In genomic region chr13:113980489-113981064, GRCh38 we compare ENCODE assay signal across 14 cellular contexts. TPM values are rescaled to one million over a fixed set of nuclear protein-coding genes. Genes with fewer than 3 reads are reported as not detected.
A peak's percentile ranks its signal among the peaks of the same experiment; 100 is the strongest.
DNase-seq lines count a peak whose midpoint lies in the region; ATAC-seq and TF ChIP-seq lines count a peak whose summit lies in the region.
"Had no signal": no experiment of that assay in that cellular context is flagged by ENCODE, and none has a peak within 500 bp of the region (broad histone marks: within the 10 kb centered on the region; RNA-seq: fewer than 3 reads in every experiment).

No MANE protein-coding gene starts in this region.

- peaks cover 8 to 10% of the 10 kb centered on the region in 2 experiments for H3K4me1 ChIP-seq in trophoblast cell (ENCODE audit: control insufficient read depth in 1 of 2, insufficient read depth in 2 of 2, low read length in 2 of 2)
- H3K4me1 ChIP-seq: psoas muscle had no signal

- TF ChIP-seq CTCF in glutamatergic neuron (IDR thresholded peaks at IDR 0.05; ENCODE audit: partially characterized antibody, unreplicated experiment) = no peak

- H3K14ac ChIP-seq in trophoblast cell (ENCODE audit: low read length) = no peak overlapping the region

- no peak overlapping the region for H2AK5ac ChIP-seq in trophoblast cell (ENCODE audit: low read length)

- no peaks in the 10 kb centered on the region for H3K27me3 ChIP-seq in trophoblast cell (ENCODE audit: insufficient read depth, low read length)
- H3K27me3 ChIP-seq: upper lobe of left lung had no signal

- H3K9me3 ChIP-seq in trophoblast cell (ENCODE audit: insufficient read depth, low read depth, low read length) = peaks cover 19% of the 10 kb centered on the region
- H3K9me3 ChIP-seq: psoas muscle, upper lobe of left lung had no signal

- WGBS in trophoblast cell (ENCODE audit: extremely low coverage, insufficient coverage, insufficient read length) = 100% methylated on average over 1 of the region's 12 CpGs

- no peak overlapping the region for H4K12ac ChIP-seq in trophoblast cell (ENCODE audit: low read depth, low read length)

- no peak overlapping the region for H2AFZ ChIP-seq in trophoblast cell (ENCODE audit: insufficient read depth, low read length, poor library complexity)

- H3K4ac ChIP-seq in trophoblast cell (ENCODE audit: low read depth, low read length) = no peak overlapping the region

- H2BK12ac ChIP-seq in trophoblast cell (ENCODE audit: low read length) = no peak overlapping the region

- no peak overlapping the region for H4K91ac ChIP-seq in trophoblast cell (ENCODE audit: low read depth, low read length)

- H3K36me3 Mint-ChIP-seq in glutamatergic neuron (ENCODE audit: unreplicated experiment) = peaks cover 9% of the 10 kb centered on the region

- no peak overlapping the region for H2BK120ac ChIP-seq in trophoblast cell (ENCODE audit: insufficient read depth, low read length, poor library complexity)

- no peak overlapping the region for H3K9ac ChIP-seq in trophoblast cell (ENCODE audit: low read length)

- ATAC-seq in HG03439 (IDR thresholded peaks at IDR 0.05; ENCODE audit: unreplicated experiment) = no peak
- ATAC-seq in HG02798 (IDR thresholded peaks at IDR 0.05; ENCODE audit: poor library complexity, unreplicated experiment) = no peak

- no peaks in the 10 kb centered on the region for H3K79me2 ChIP-seq in trophoblast cell (ENCODE audit: control insufficient read depth, insufficient read depth, low read length, poor library complexity)

- peaks cover 5% of the 10 kb centered on the region for H3K9me3 Mint-ChIP-seq in glutamatergic neuron (ENCODE audit: unreplicated experiment)
- H3K9me3 Mint-ChIP-seq: activated naive CD4-positive, alpha-beta T cell treated with anti-CD3 and anti-CD28 coated beads for 36 hours had no signal

- no peak overlapping the region for H3K27ac Mint-ChIP-seq in glutamatergic neuron (ENCODE audit: unreplicated experiment)
- H3K27ac Mint-ChIP-seq: activated CD8-positive, alpha-beta memory T cell treated with anti-CD3 and anti-CD28 coated beads, Interleukin-2, amount 10 ng/mL, durations not matched to agents 7 days and 5 days; activated naive CD4-positive, alpha-beta T cell treated with anti-CD3 and anti-CD28 coated beads for 36 hours had no signal

- DNase-seq in DMS79 (lab: John Stamatoyannopoulos, UW) = peak; percentile 79
- peak; percentile 48 for DNase-seq in NCI-H345 (lab: John Stamatoyannopoulos, UW)
- no peak for DNase-seq in glutamatergic neuron
- DNase-seq in trophoblast cell = no peak
- DNase-seq in RPMI8226 = no peak
- DNase-seq: activated CD8-positive, alpha-beta memory T cell treated with anti-CD3 and anti-CD28 coated beads, Interleukin-2, amount 10 ng/mL, durations not matched to agents 7 days and 5 days; activated naive CD4-positive, alpha-beta T cell treated with anti-CD3 and anti-CD28 coated beads for 36 hours; MM.1S had no signal

- H3K4me3 ChIP-seq in trophoblast cell (ENCODE audit: low read depth, low read length) = peak overlapping the region; percentile 13
- H3K4me3 ChIP-seq: psoas muscle, upper lobe of left lung had no signal

- peaks cover 13% of the 10 kb centered on the region for H3K27me3 Mint-ChIP-seq in glutamatergic neuron (ENCODE audit: unreplicated experiment)
- H3K27me3 Mint-ChIP-seq: activated CD8-positive, alpha-beta memory T cell treated with anti-CD3 and anti-CD28 coated beads, Interleukin-2, amount 10 ng/mL, durations not matched to agents 7 days and 5 days had no signal

- H3K4me1 Mint-ChIP-seq in glutamatergic neuron (ENCODE audit: low read depth, unreplicated experiment) = no peaks in the 10 kb centered on the region
- H3K4me1 Mint-ChIP-seq: activated CD8-positive, alpha-beta memory T cell treated with anti-CD3 and anti-CD28 coated beads, Interleukin-2, amount 10 ng/mL, durations not matched to agents 7 days and 5 days had no signal

- no peak overlapping the region for H3K4me2 ChIP-seq in trophoblast cell (ENCODE audit: low read length)

- peak overlapping the region; percentile 57 for H3K4me3 Mint-ChIP-seq in glutamatergic neuron (ENCODE audit: unreplicated experiment)
- H3K4me3 Mint-ChIP-seq: activated CD8-positive, alpha-beta memory T cell treated with anti-CD3 and anti-CD28 coated beads, Interleukin-2, amount 10 ng/mL, durations not matched to agents 7 days and 5 days; activated naive CD4-positive, alpha-beta T cell treated with anti-CD3 and anti-CD28 coated beads for 36 hours had no signal

- H3K79me1 ChIP-seq in trophoblast cell (ENCODE audit: low read length) = peaks cover 3% of the 10 kb centered on the region

- no peak overlapping the region for H3K27ac ChIP-seq in trophoblast cell (ENCODE audit: low read depth, low read length)
- H3K27ac ChIP-seq: epithelial cell of prostate, psoas muscle, VCaP had no signal

- H2BK5ac ChIP-seq in trophoblast cell (ENCODE audit: low read depth, low read length, poor library complexity) = no peak overlapping the region

- peaks cover 19 to 36% of the 10 kb centered on the region in 2 experiments for H3K36me3 ChIP-seq in trophoblast cell (ENCODE audit: control insufficient read depth in 1 of 2, insufficient read depth in 2 of 2, low read length in 2 of 2)

- no peak overlapping the region for H3K23ac ChIP-seq in trophoblast cell (ENCODE audit: low read length)

- no peak overlapping the region for H3K18ac ChIP-seq in trophoblast cell (ENCODE audit: low read length)

- H4K8ac ChIP-seq in trophoblast cell (ENCODE audit: low read depth, low read length) = no peak overlapping the region

RNA-seq across cellular contexts. Expression of gene C13orf46, which starts 6.7 kb away (rescaled TPM):
- 0.71 TPM for total RNA-seq in glutamatergic neuron (ENCODE audit: unreplicated experiment)
- polyA plus RNA-seq in trophoblast cell (2013) = 0.12 and 0.15 TPM in 2 replicates

Comparison
In these comparisons a context has a peak if more than half of its experiments do, and no peak if none do; other contexts are left out.
1. DNase-seq: peak in DMS79 (single experiment) and NCI-H345 (single experiment); none in glutamatergic neuron (single experiment), trophoblast cell (0 of 2) and RPMI8226 (single experiment).